In the genomic region with DNA sequence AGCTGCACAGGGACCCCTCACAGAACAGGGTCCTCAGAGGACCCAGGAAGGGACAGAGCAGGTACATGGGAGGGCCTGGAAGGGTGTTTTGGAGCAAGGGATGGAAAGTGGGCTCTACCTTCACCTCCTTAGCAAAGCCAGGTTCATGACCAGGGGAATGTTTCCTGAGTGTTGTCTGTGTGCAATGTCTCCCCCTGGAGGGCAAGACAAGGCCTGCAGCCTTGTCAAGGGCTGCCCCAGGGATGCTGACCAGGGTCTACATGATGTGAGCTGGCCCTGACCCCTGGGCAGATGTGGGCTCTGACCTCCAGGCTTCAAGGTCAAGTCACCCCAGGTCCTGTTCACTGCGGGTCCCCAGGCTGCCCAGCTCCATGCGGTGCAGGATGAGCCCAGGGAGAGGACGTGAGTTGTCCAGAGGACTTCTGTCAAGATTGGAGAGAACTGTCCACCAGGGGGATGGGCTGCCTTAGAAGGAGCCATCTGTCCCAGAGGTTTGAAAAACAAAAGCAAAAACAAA, we compare ENCODE assay signal across 8 cellular contexts. TPM values are rescaled to one million over a fixed set of nuclear protein-coding genes. Genes with fewer than 3 reads are reported as not detected.
DNase-seq lines count a peak whose midpoint lies in the region; ATAC-seq and TF ChIP-seq lines count a peak whose summit lies in the region.

No MANE protein-coding gene starts in this region.

- intact Hi-C loops in adrenal gland (cut with DNase I) (loop anchor here (2.0 to 5.0 kb wide), 2 partner anchors 77 kb away; no protein-coding TSS in a partner anchor), sciatic nerve (cut with DNase I) (loop anchor here (2.0 kb wide), 1 partner anchor 79 kb away; no protein-coding TSS in a partner anchor)

- H3K27ac ChIP-seq in DND-41 (ENCODE audit: low read length): peak overlapping the region; percentile 58; the same call in 1 of the 2 replicates
- peak overlapping the region; percentile 33; the same call in 1 of the 2 replicates for H3K27ac ChIP-seq in HL-60 (replicated peaks)
- peak overlapping the region in 2 of 5 donors; percentile 26 to 61 for H3K27ac ChIP-seq in adrenal gland
- peak overlapping the region in 1 of 2 donors; percentile 55 for H3K27ac ChIP-seq in right atrium auricular region

- H4K20me1 ChIP-seq in DND-41 (ENCODE audit: insufficient read depth, low read length): no peaks in the 10 kb centered on the region

- H3K4me1 ChIP-seq in DND-41 (ENCODE audit: insufficient read depth, low read length) (peaks cover 13% of the 10 kb centered on the region), adrenal gland (replicated peaks in 1 of 2) (peaks cover 0 to 7% of the 10 kb centered on the region in 2 donors), right atrium auricular region (peaks cover 0 to 7% of the 10 kb centered on the region in 2 donors)

- H3K79me2 ChIP-seq in DND-41 (ENCODE audit: insufficient read depth, low read length): no peaks in the 10 kb centered on the region

- no peaks in the 10 kb centered on the region for H3K27me3 ChIP-seq in DND-41 (ENCODE audit: insufficient read depth, low read length, poor library complexity)
- H3K27me3 ChIP-seq in HL-60 (ENCODE audit: insufficient read depth, poor library complexity, severe bottlenecking): no peaks in the 10 kb centered on the region
- no peaks in the 10 kb centered on the region for H3K27me3 ChIP-seq in adrenal gland
- no peaks in the 10 kb centered on the region for H3K27me3 ChIP-seq in right atrium auricular region

- peak; percentile 78 for ATAC-seq in DND-41 (ENCODE audit: insufficient read depth, low read depth)
- peak; percentile 92 for ATAC-seq in sciatic nerve
- ATAC-seq in HG02973 (IDR thresholded peaks at IDR 0.05; ENCODE audit: unreplicated experiment): no peak

- TF ChIP-seq POLR2A in adrenal gland (IDR thresholded peaks at IDR 0.05): no peak

- H2AFZ ChIP-seq in DND-41 (ENCODE audit: low read depth, low read length): peak overlapping the region; percentile 79

- peak; percentile 60 for DNase-seq in DND-41
- peak; percentile 13 to 67 for DNase-seq in HL-60 (ENCODE audit: low read depth in 1 of 2, low spot score in 1 of 2)
- peak; percentile 52 for DNase-seq in T follicular helper cell (ENCODE audit: low read depth)
- DNase-seq in adrenal gland: peak; percentile 56 to 86 (median 64)
- peak; percentile 63 for DNase-seq in right atrium auricular region (ENCODE audit: low spot score)
- DNase-seq in sciatic nerve (ENCODE audit: low spot score): peak; percentile 72
- no peak for DNase-seq in NCI-H774 (lab: John Stamatoyannopoulos, UW)

- H3K4me3 ChIP-seq in DND-41 (ENCODE audit: low read depth in 1 of 2, low read length in 2 of 2) (peak overlapping the region in 1 of 2 experiments; percentile 46; a peak in 1 of 4 replicates), HL-60 (replicated peaks; ENCODE audit: insufficient read depth, low read length) (no peak overlapping the region), adrenal gland (peak overlapping the region in 1 of 4 donors; percentile 9), right atrium auricular region (no peak overlapping the region)

- H3K4me2 ChIP-seq in DND-41 (ENCODE audit: insufficient read depth, low read length): peak overlapping the region; percentile 66

- TF ChIP-seq CTCF in DND-41 (IDR thresholded peaks at IDR 0.05; ENCODE audit: borderline replicate concordance, extremely low read depth, low read length, poor library complexity, severe bottlenecking) (peak; percentile 95), HL-60 (IDR thresholded peaks at IDR 0.05; ENCODE audit: insufficient read depth, low read length) (peak; percentile 98), adrenal gland (IDR thresholded peaks at IDR 0.05) (peak; percentile 79 to 96 (median 92)), right atrium auricular region (IDR thresholded peaks at IDR 0.05) (peak; percentile 51 to 83)

- H3K36me3 ChIP-seq in DND-41 (ENCODE audit: insufficient read depth, low read length): no peaks in the 10 kb centered on the region
- H3K36me3 ChIP-seq in adrenal gland (replicated peaks in 1 of 2): no peaks in the 10 kb centered on the region
- no peaks in the 10 kb centered on the region for H3K36me3 ChIP-seq in right atrium auricular region

- peak overlapping the region; percentile 37; the same call in 1 of the 2 replicates for H3K9ac ChIP-seq in DND-41 (ENCODE audit: low read depth, low read length)

- WGBS in adrenal gland, 4 donors: 49 to 68% (median 57%) methylated on average over 3 of the region's 3 CpGs

- H3K9me3 ChIP-seq in DND-41 (ENCODE audit: insufficient read depth, low read length, severe bottlenecking) (no peaks in the 10 kb centered on the region), adrenal gland (replicated peaks in 1 of 3) (no peaks in the 10 kb centered on the region), right atrium auricular region (no peaks in the 10 kb centered on the region)

RNA-seq across cellular contexts. Expression of gene CEACAM1, which starts 1.0 kb away (rescaled TPM):
- total RNA-seq in adrenal gland (10 to 100 TPM; 15.2 to 35.2 (median 26.6) TPM), right atrium auricular region (under 1 TPM; 0.78 to 0.94 TPM), sciatic nerve (5.8 TPM)
- polyA plus RNA-seq in adrenal gland: 10 to 100 TPM; 15.5 to 59.5 (median 17.7) TPM
